In genomic region chr4:7044415-7044930, GRCh38 we compare ENCODE assay signal across 7 cellular contexts. TPM values are rescaled to one million over a fixed set of nuclear protein-coding genes. Genes with fewer than 3 reads are reported as not detected.
DNase-seq lines count a peak whose midpoint lies in the region; ATAC-seq and TF ChIP-seq lines count a peak whose summit lies in the region.

No MANE protein-coding gene starts in this region.

- peaks cover 14% of the 10 kb centered on the region for H3K27me3 Mint-ChIP-seq in activated CD8-positive, alpha-beta T cell treated with anti-CD3 and anti-CD28 coated beads, Interleukin-2, amount 10 ng/mL, durations not matched to agents 7 days and 5 days (ENCODE audit: low read depth)
- H3K27me3 Mint-ChIP-seq in stimulated activated memory B cell treated with anti-CD40 and anti-IgM and Interleukin-4, amounts not matched to agents 10 μg/mL and 1 μg/mL and 100 μg/mL, for 72 hours, result no peaks in the 10 kb centered on the region

- peak overlapping the region; percentile 82 for H3K27ac Mint-ChIP-seq in activated CD8-positive, alpha-beta T cell treated with anti-CD3 and anti-CD28 coated beads, Interleukin-2, amount 10 ng/mL, durations not matched to agents 7 days and 5 days
- H3K27ac Mint-ChIP-seq in stimulated activated memory B cell treated with anti-CD40 and anti-IgM and Interleukin-4, amounts not matched to agents 10 μg/mL and 1 μg/mL and 100 μg/mL, for 72 hours, result peak overlapping the region; percentile 73

- H3K4me3 ChIP-seq in HFF-Myc (replicated peaks; ENCODE audit: low read depth, low read length) (peak overlapping the region; percentile 90), iPS-18c (ENCODE audit: insufficient read depth, low read depth, low read length) (peak overlapping the region; percentile 94)

- peaks cover 12% of the 10 kb centered on the region for H3K36me3 Mint-ChIP-seq in activated CD8-positive, alpha-beta T cell treated with anti-CD3 and anti-CD28 coated beads, Interleukin-2, amount 10 ng/mL, durations not matched to agents 7 days and 5 days (ENCODE audit: low read depth)
- peaks cover 16% of the 10 kb centered on the region for H3K36me3 Mint-ChIP-seq in stimulated activated memory B cell treated with anti-CD40 and anti-IgM and Interleukin-4, amounts not matched to agents 10 μg/mL and 1 μg/mL and 100 μg/mL, for 72 hours

- DNase-seq in HFF-Myc (ENCODE audit: extremely low read depth, low read depth) (no peak), HEK293T (ENCODE audit: extremely low spot score) (no peak), NCI-H226 (no peak)
- no peak for DNase-seq in activated CD8-positive, alpha-beta T cell treated with anti-CD3 and anti-CD28 coated beads, Interleukin-2, amount 10 ng/mL, durations not matched to agents 7 days and 5 days

- CTCF ChIA-PET in activated CD8-positive, alpha-beta T cell treated with anti-CD3 and anti-CD28 coated beads, Interleukin-2, amount 10 ng/mL, durations not matched to agents 7 days and 5 days (lab: Charles Lee), result interaction anchor here (1.8 to 5.9 kb wide), 8 partner anchors 10 to 171 kb away, joined by 6 to 172 read pairs (median 14); partner anchors contain the start of gene GRPEL1
- CTCF ChIA-PET in HEK293T (lab: Yijun Ruan, JAX), result interaction anchor here (0.9 kb wide), 1 partner anchor 26 kb away, joined by 4 read pairs; no protein-coding TSS in a partner anchor

- no peaks in the 10 kb centered on the region for H3K9me3 Mint-ChIP-seq in activated CD8-positive, alpha-beta T cell treated with anti-CD3 and anti-CD28 coated beads, Interleukin-2, amount 10 ng/mL, durations not matched to agents 7 days and 5 days (ENCODE audit: insufficient read depth)
- no peaks in the 10 kb centered on the region for H3K9me3 Mint-ChIP-seq in stimulated activated memory B cell treated with anti-CD40 and anti-IgM and Interleukin-4, amounts not matched to agents 10 μg/mL and 1 μg/mL and 100 μg/mL, for 72 hours

- POLR2A ChIA-PET in activated CD8-positive, alpha-beta T cell treated with anti-CD3 and anti-CD28 coated beads, Interleukin-2, amount 10 ng/mL, durations not matched to agents 7 days and 5 days (lab: Charles Lee), result interaction anchor here (0.6 to 5.7 kb wide), 4 partner anchors 18 to 845 kb away, joined by 3 to 62 read pairs (median 6); partner anchors contain the start of genes GRPEL1 and TBC1D14
- POLR2A ChIA-PET in HEK293T (lab: Yijun Ruan, JAX), result interaction anchor here (0.8 to 7.8 kb wide), 3 partner anchors 14 to 24 kb away, joined by 3 to 67 read pairs (median 4); partner anchors contain the start of gene GRPEL1

- peak overlapping the region; percentile 89 for H3K4me3 Mint-ChIP-seq in activated CD8-positive, alpha-beta T cell treated with anti-CD3 and anti-CD28 coated beads, Interleukin-2, amount 10 ng/mL, durations not matched to agents 7 days and 5 days
- H3K4me3 Mint-ChIP-seq in stimulated activated memory B cell treated with anti-CD40 and anti-IgM and Interleukin-4, amounts not matched to agents 10 μg/mL and 1 μg/mL and 100 μg/mL, for 72 hours, result peak overlapping the region; percentile 94

- TF ChIP-seq CTCF in HFF-Myc (IDR thresholded peaks at IDR 0.05; ENCODE audit: low read depth, low read length, missing control alignments), result no peak

- ATAC-seq in activated CD8-positive, alpha-beta T cell treated with anti-CD3 and anti-CD28 coated beads, Interleukin-2, amount 10 ng/mL, durations not matched to agents 7 days and 5 days, result no peak
- ATAC-seq in stimulated activated memory B cell treated with anti-CD40 and anti-IgM and Interleukin-4, amounts not matched to agents 10 μg/mL and 1 μg/mL and 100 μg/mL, for 72 hours, result no peak
- no peak for ATAC-seq in HG02981 (IDR thresholded peaks at IDR 0.05; ENCODE audit: unreplicated experiment)

- H3K9me3 ChIP-seq in iPS-18c (ENCODE audit: control insufficient read depth, insufficient read depth, low read length), result no peaks in the 10 kb centered on the region

- H3K4me1 Mint-ChIP-seq in activated CD8-positive, alpha-beta T cell treated with anti-CD3 and anti-CD28 coated beads, Interleukin-2, amount 10 ng/mL, durations not matched to agents 7 days and 5 days (ENCODE audit: low read depth), result peaks cover 44% of the 10 kb centered on the region
- peaks cover 61% of the 10 kb centered on the region for H3K4me1 Mint-ChIP-seq in stimulated activated memory B cell treated with anti-CD40 and anti-IgM and Interleukin-4, amounts not matched to agents 10 μg/mL and 1 μg/mL and 100 μg/mL, for 72 hours

TF ChIP-seq in HEK293T, 16 proteins besides CTCF, POLR2A, EP300 and RAD21:
- TF ChIP-seq CTBP1 (IDR thresholded peaks at IDR 0.05; ENCODE audit: borderline replicate concordance), result no peak
- TF ChIP-seq L3MBTL2 (conservative IDR thresholded peaks at IDR 0.05), result no peak
- no peak for TF ChIP-seq ARNT (IDR thresholded peaks at IDR 0.05)
- TF ChIP-seq SUZ12 (IDR thresholded peaks at IDR 0.05), result no peak
- no peak for TF ChIP-seq BHLHE40 (IDR thresholded peaks at IDR 0.05; ENCODE audit: borderline replicate concordance)
- TF ChIP-seq FOXK2 (IDR thresholded peaks at IDR 0.05), result no peak
- no peak for TF ChIP-seq LEF1 (IDR thresholded peaks at IDR 0.05; ENCODE audit: borderline replicate concordance)
- TF ChIP-seq NFRKB (IDR thresholded peaks at IDR 0.05), result no peak
- TF ChIP-seq PKNOX1 (IDR thresholded peaks at IDR 0.05), result no peak
- TF ChIP-seq ZNF384 (IDR thresholded peaks at IDR 0.05), result no peak
- no peak for TF ChIP-seq SP1 (IDR thresholded peaks at IDR 0.05)
- TF ChIP-seq FOXA1 (IDR thresholded peaks at IDR 0.05), result no peak

RNA-seq across cellular contexts. Expression of gene TADA2B, which starts 1.3 kb away (rescaled TPM):
- total RNA-seq in activated CD8-positive, alpha-beta T cell treated with anti-CD3 and anti-CD28 coated beads, Interleukin-2, amount 10 ng/mL, durations not matched to agents 7 days and 5 days, result 10 to 100 TPM; 16.6 to 16.8 TPM

RNA-seq across cellular contexts. Expression of gene GRPEL1, which starts 23.4 kb away (rescaled TPM):
- 10 to 100 TPM; 43.1 to 49.4 TPM for total RNA-seq in activated CD8-positive, alpha-beta T cell treated with anti-CD3 and anti-CD28 coated beads, Interleukin-2, amount 10 ng/mL, durations not matched to agents 7 days and 5 days
